In genomic region chr1:2412773-2413494, GRCh38 we compare ENCODE assay signal across 8 cellular contexts. TPM values are rescaled to one million over a fixed set of nuclear protein-coding genes. Genes with fewer than 3 reads are reported as not detected.
DNase-seq lines count a peak whose midpoint lies in the region; ATAC-seq and TF ChIP-seq lines count a peak whose summit lies in the region.

No MANE protein-coding gene starts in this region.

- H3K27me3 Mint-ChIP-seq in osteocyte (ENCODE audit: unreplicated experiment): no peaks in the 10 kb centered on the region

- peak overlapping the region; percentile 92 for H3K4me2 ChIP-seq in fibroblast of lung (ENCODE audit: extremely low read depth, insufficient read depth, low read length)

- H3K9ac ChIP-seq in fibroblast of lung (ENCODE audit: insufficient read depth, low read length): peak overlapping the region; percentile 51

- H3K4me1 ChIP-seq in fibroblast of lung (ENCODE audit: control insufficient read depth, extremely low read depth, insufficient read depth, low read length): peaks cover 6% of the 10 kb centered on the region

- peak overlapping the region; percentile 65 for H3K4me3 ChIP-seq in WI38 (ENCODE audit: low read depth, low read length)
- peak overlapping the region; percentile 50 to 83 (median 71) for H3K4me3 ChIP-seq in fibroblast of lung (replicated peaks in 1 of 4; ENCODE audit: control extremely low read depth in 1 of 4, insufficient read depth in 1 of 4, low read depth in 3 of 4, low read length in 4 of 4)

- H3K9me3 Mint-ChIP-seq in osteocyte (ENCODE audit: unreplicated experiment): no peaks in the 10 kb centered on the region

- H3K4me3 Mint-ChIP-seq in osteocyte (ENCODE audit: unreplicated experiment): peak overlapping the region; percentile 72

- H3K27ac Mint-ChIP-seq in osteocyte (ENCODE audit: unreplicated experiment): no peak overlapping the region

- H4K20me1 ChIP-seq in fibroblast of lung (ENCODE audit: control insufficient read depth, extremely low read depth, insufficient read depth, low read length): no peaks in the 10 kb centered on the region

- peaks cover 21% of the 10 kb centered on the region for H3K4me1 Mint-ChIP-seq in osteocyte (ENCODE audit: unreplicated experiment)

- H2AFZ ChIP-seq in fibroblast of lung (ENCODE audit: low read length): peak overlapping the region; percentile 93

- H3K27ac ChIP-seq in fibroblast of lung (ENCODE audit: insufficient read depth, low read length): peak overlapping the region; percentile 56

- H3K27me3 ChIP-seq in fibroblast of lung (ENCODE audit: control insufficient read depth, insufficient read depth, low read length): no peaks in the 10 kb centered on the region

- peak; percentile 68 for DNase-seq in NCI-H748 (lab: John Stamatoyannopoulos, UW; ENCODE audit: unreplicated experiment)
- no peak for DNase-seq in NCI-H748 treated with DMSO at 0.1 percent for 48 hours (lab: John Stamatoyannopoulos, UW)
- peak; percentile 41 for DNase-seq in HS-27A (ENCODE audit: low read depth)
- peak in 1 of 2 donors; percentile 50 for DNase-seq in fibroblast of lung (ENCODE audit: low read depth in 2 of 2)
- no peak for DNase-seq in osteocyte (ENCODE audit: extremely low spot score, unreplicated experiment)
- no peak for DNase-seq in UCSD-AML1 (lab: John Stamatoyannopoulos, UW; ENCODE audit: unreplicated experiment)

- peaks cover 5% of the 10 kb centered on the region for H3K79me2 ChIP-seq in fibroblast of lung (ENCODE audit: control insufficient read depth, insufficient read depth, low read length)

- TF ChIP-seq CTCF in WI38 (IDR thresholded peaks at IDR 0.05; ENCODE audit: low read depth, low read length) (no peak), fibroblast of lung (conservative IDR thresholded peaks at IDR 0.05 in 1 of 2, IDR thresholded peaks at IDR 0.05 in 1 of 2; ENCODE audit: low read depth in 1 of 2, low read length in 2 of 2) (no peak), osteocyte (IDR thresholded peaks at IDR 0.05) (no peak)

- H3K36me3 ChIP-seq in fibroblast of lung (ENCODE audit: control insufficient read depth, insufficient read depth, low read length): peaks cover 9% of the 10 kb centered on the region

- ATAC-seq in GM21423 (IDR thresholded peaks at IDR 0.05; ENCODE audit: unreplicated experiment): peak; percentile 14

- H3K9me3 ChIP-seq in fibroblast of lung (ENCODE audit: control insufficient read depth, insufficient read depth, low read depth, low read length): no peaks in the 10 kb centered on the region

- H3K36me3 Mint-ChIP-seq in osteocyte (ENCODE audit: unreplicated experiment): peaks cover 8% of the 10 kb centered on the region

RNA-seq across cellular contexts. Expression of gene PEX10, which starts 0.6 kb away (rescaled TPM):
- total RNA-seq in fibroblast of lung (31.6 and 33.4 TPM in 2 replicates), osteocyte (23.1 and 25.6 TPM in 2 replicates)
- 15.4 and 19.0 TPM in 2 replicates for polyA plus RNA-seq in fibroblast of lung
- 16.0 and 24.6 TPM in 2 replicates for polyA plus RNA-seq in fibroblast of lung (2012)
- 7.5 and 12.7 TPM in 2 replicates for polyA minus RNA-seq in fibroblast of lung (ENCODE audit: low replicate concordance)

RNA-seq across cellular contexts. Expression of gene RER1, which starts 21.3 kb away (rescaled TPM):
- total RNA-seq in fibroblast of lung (58.3 and 76.1 TPM in 2 replicates), osteocyte (144 and 147 TPM in 2 replicates)
- 271 TPM in 2 replicates for polyA plus RNA-seq in fibroblast of lung
- 197 and 217 TPM in 2 replicates for polyA plus RNA-seq in fibroblast of lung (2012)
- 197 and 247 TPM in 2 replicates for polyA minus RNA-seq in fibroblast of lung (ENCODE audit: low replicate concordance)

RNA-seq across cellular contexts. Expression of gene MORN1, which starts 21.6 kb away (rescaled TPM):
- total RNA-seq in fibroblast of lung (10.3 and 10.6 TPM in 2 replicates), osteocyte (10.9 and 12.7 TPM in 2 replicates)
- polyA plus RNA-seq in fibroblast of lung: 3.5 and 3.9 TPM in 2 replicates
- polyA plus RNA-seq in fibroblast of lung (2012): 3.6 and 4.3 TPM in 2 replicates
- 7.6 and 8.1 TPM in 2 replicates for polyA minus RNA-seq in fibroblast of lung (ENCODE audit: low replicate concordance)

Comparison
In these comparisons a context has a peak if more than half of its experiments do, and no peak if none do; other contexts are left out.
1. DNase-seq: peak in NCI-H748 (single experiment) and HS-27A (single experiment); none in NCI-H748 treated with DMSO at 0.1 percent for 48 hours (single experiment), osteocyte (single experiment) and UCSD-AML1 (single experiment).